22 cellular contexts compared by ENCODE assay signal in genomic region chr21:31455506-31455905, GRCh38.
"Had no signal": no experiment of that assay in that cellular context is flagged by ENCODE, and none has a peak within 500 bp of the region (broad histone marks: within the 10 kb centered on the region; RNA-seq: fewer than 3 reads in every experiment).

No MANE protein-coding gene starts in this region.

- H3K9me3 ChIP-seq: MG63, SJSA1 had no signal

- H3K4me3 ChIP-seq: MG63, SJSA1, SK-N-MC had no signal

- H3K4me1 ChIP-seq: SJSA1 had no signal

- DNase-seq: IMR-90, Karpas-422, KG1, MG63, NCI-H1092, NCI-H1105 treated with DMSO at 0.1 percent for 48 hours, NCI-H1417 treated with DMSO at 0.1 percent for 48 hours, NCI-H146, NCI-H187 treated with DMSO at 0.1 percent for 48 hours, NCI-H2029 treated with DMSO at 0.1 percent for 48 hours, NCI-H2171 treated with DMSO at 0.1 percent for 48 hours, NCI-H345, NCI-H510A, NCI-H524 treated with DMSO at 0.1 percent for 48 hours, NCI-H69, NCI-H774, Right ventricle myocardium superior, RPMI8226, SIG-M5 had no signal

- H3K27me3 ChIP-seq: MG63, SJSA1 had no signal

- H3K36me3 ChIP-seq: MG63, SJSA1 had no signal

- H3K27ac ChIP-seq: SJSA1, SK-N-MC had no signal

- ATAC-seq: HepG2 had no signal
